In genomic region chrX:26783512-26784225, GRCh38 we compare ENCODE assay signal across 8 cellular contexts.
A peak's percentile ranks its signal among the peaks of the same experiment; 100 is the strongest.
DNase-seq lines count a peak whose midpoint lies in the region; ATAC-seq, FAIRE-seq and TF ChIP-seq lines count a peak whose summit lies in the region.

No MANE protein-coding gene starts in this region.

- no peaks in the 10 kb centered on the region for H3K79me2 ChIP-seq in astrocyte (ENCODE audit: insufficient read depth, low read length)

- no peak overlapping the region for H3K9ac ChIP-seq in astrocyte (ENCODE audit: low read length)

- DNase-seq in NCI-H526 (lab: John Stamatoyannopoulos, UW) (peak; percentile 18 to 70), NCI-H526 treated with DMSO at 0.1 percent for 48 hours (lab: John Stamatoyannopoulos, UW) (no peak), NCI-H1048 (lab: John Stamatoyannopoulos, UW) (peak; percentile 6), astrocyte (ENCODE audit: low read depth) (no peak), lung microvascular endothelial cell (ENCODE audit: low read depth in 2 of 2) (peak; percentile 71 to 91)

- no peak overlapping the region for H2AFZ ChIP-seq in astrocyte (ENCODE audit: low read depth, low read length)

- no peaks in the 10 kb centered on the region for H3K27me3 ChIP-seq in astrocyte (ENCODE audit: insufficient read depth, low read length)

- H3K4me1 Mint-ChIP-seq in astrocyte (ENCODE audit: low read depth, unreplicated experiment) = peaks cover 5% of the 10 kb centered on the region
- H3K4me1 Mint-ChIP-seq in activated T-helper 17 cell treated with anti-CD3 and anti-CD28 coated beads, Interleukin-2, amount 50 U/mL, for 72 hours = no peaks in the 10 kb centered on the region

- H3K9me3 ChIP-seq in astrocyte (ENCODE audit: insufficient read depth, low read depth, low read length) = no peaks in the 10 kb centered on the region

- no peak for FAIRE-seq in astrocyte (lab: Jason Lieb, UNC)

- no peak overlapping the region for H3K27ac Mint-ChIP-seq in astrocyte (ENCODE audit: unreplicated experiment)
- no peak overlapping the region for H3K27ac Mint-ChIP-seq in activated T-helper 17 cell treated with anti-CD3 and anti-CD28 coated beads, Interleukin-2, amount 50 U/mL, for 72 hours

- H3K27ac ChIP-seq in astrocyte (ENCODE audit: low read depth, low read length) = no peak overlapping the region

- no peaks in the 10 kb centered on the region for H3K4me1 ChIP-seq in astrocyte (ENCODE audit: insufficient read depth, low read length)

- no peaks in the 10 kb centered on the region for H4K20me1 ChIP-seq in astrocyte (ENCODE audit: insufficient read depth, low read length)

- H3K9me3 Mint-ChIP-seq in astrocyte (ENCODE audit: unreplicated experiment) = no peaks in the 10 kb centered on the region
- H3K9me3 Mint-ChIP-seq in activated T-helper 17 cell treated with anti-CD3 and anti-CD28 coated beads, Interleukin-2, amount 50 U/mL, for 72 hours = peaks cover under 1% of the 10 kb centered on the region

- no peaks in the 10 kb centered on the region for H3K36me3 ChIP-seq in astrocyte (ENCODE audit: insufficient read depth, low read length)

- ATAC-seq in GM21717 (IDR thresholded peaks at IDR 0.05; ENCODE audit: unreplicated experiment) (peak; percentile 66), HG03460 (IDR thresholded peaks at IDR 0.05; ENCODE audit: unreplicated experiment) (no peak)
- no peak for ATAC-seq in activated T-helper 17 cell treated with anti-CD3 and anti-CD28 coated beads, Interleukin-2, amount 50 U/mL, for 72 hours (replicated peaks)

- H3K36me3 Mint-ChIP-seq in astrocyte (ENCODE audit: low read depth, unreplicated experiment) = no peaks in the 10 kb centered on the region
- no peaks in the 10 kb centered on the region for H3K36me3 Mint-ChIP-seq in activated T-helper 17 cell treated with anti-CD3 and anti-CD28 coated beads, Interleukin-2, amount 50 U/mL, for 72 hours (ENCODE audit: low read depth)

- H3K4me2 ChIP-seq in astrocyte (ENCODE audit: low read length) = no peak overlapping the region

- H3K4me3 ChIP-seq in astrocyte (ENCODE audit: insufficient read depth, low read depth, low read length) = no peak overlapping the region

- no peaks in the 10 kb centered on the region for H3K27me3 Mint-ChIP-seq in astrocyte (ENCODE audit: low read depth, unreplicated experiment)
- H3K27me3 Mint-ChIP-seq in activated T-helper 17 cell treated with anti-CD3 and anti-CD28 coated beads, Interleukin-2, amount 50 U/mL, for 72 hours = no peaks in the 10 kb centered on the region

- TF ChIP-seq CTCF in astrocyte (IDR thresholded peaks at IDR 0.05; ENCODE audit: insufficient read depth, low read depth, low read length) = peak; percentile 31

- no peak overlapping the region for H3K4me3 Mint-ChIP-seq in astrocyte (ENCODE audit: unreplicated experiment)
- H3K4me3 Mint-ChIP-seq in activated T-helper 17 cell treated with anti-CD3 and anti-CD28 coated beads, Interleukin-2, amount 50 U/mL, for 72 hours = no peak overlapping the region

Comparison
In these comparisons a context has a peak if more than half of its experiments do, and no peak if none do; other contexts are left out.
1. DNase-seq: peak in NCI-H526 (2 of 2), NCI-H1048 (single experiment) and lung microvascular endothelial cell (2 of 2); none in NCI-H526 treated with DMSO at 0.1 percent for 48 hours (single experiment) and astrocyte (single experiment).